In the genomic region with DNA sequence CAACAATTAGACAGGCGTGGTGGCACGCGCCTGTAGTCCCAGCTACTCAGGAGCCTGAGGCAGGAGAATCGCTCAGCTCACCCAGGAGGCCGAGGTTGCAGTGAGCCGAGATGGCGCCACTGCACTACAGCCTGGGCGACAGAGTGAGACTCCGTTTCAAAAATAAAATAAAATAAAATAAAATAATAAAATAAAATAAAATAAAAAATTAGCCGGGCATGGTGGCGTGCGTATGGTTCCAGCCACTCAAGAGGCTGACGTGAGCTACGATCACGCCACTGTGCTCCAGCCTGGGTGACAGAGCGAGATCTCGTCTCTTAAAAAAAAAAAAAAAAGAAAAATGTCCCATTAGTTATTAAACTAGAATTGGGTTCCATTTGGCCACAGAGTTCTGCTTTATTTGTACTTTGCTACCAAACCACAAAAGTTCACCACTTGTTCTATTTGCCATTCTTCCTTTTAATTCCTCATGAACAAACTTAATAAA, we compare ENCODE assay signal across 8 cellular contexts. TPM values are rescaled to one million over a fixed set of nuclear protein-coding genes. Genes with fewer than 3 reads are reported as not detected.
DNase-seq lines count a peak whose midpoint lies in the region; ATAC-seq, FAIRE-seq and TF ChIP-seq lines count a peak whose summit lies in the region.

No MANE protein-coding gene starts in this region.

- peaks cover 9% of the 10 kb centered on the region for H3K4me1 Mint-ChIP-seq in Calu3 (ENCODE audit: low read depth, unreplicated experiment)
- H3K4me1 Mint-ChIP-seq in endothelial cell (ENCODE audit: unreplicated experiment): peaks cover 17% of the 10 kb centered on the region

- H3K4me3 Mint-ChIP-seq in Calu3 (ENCODE audit: low read depth, unreplicated experiment) (peak overlapping the region; percentile 72), endothelial cell (ENCODE audit: unreplicated experiment) (peak overlapping the region; percentile 96)

- peak overlapping the region; percentile 81 for H3K27ac ChIP-seq in SK-N-MC
- H3K27ac ChIP-seq in pancreas: peak overlapping the region; percentile 46 to 82 (median 79)

- WGBS in pancreas, 2 donors: 47 to 63% methylated on average over 17 of the region's 17 CpGs

- H3K27me3 ChIP-seq in pancreas: no peaks in the 10 kb centered on the region

- peaks cover 32% of the 10 kb centered on the region for H3K36me3 Mint-ChIP-seq in Calu3 (ENCODE audit: insufficient read depth, unreplicated experiment)
- no peaks in the 10 kb centered on the region for H3K36me3 Mint-ChIP-seq in endothelial cell (ENCODE audit: low read depth, unreplicated experiment)

- H3K27ac Mint-ChIP-seq in Calu3 (ENCODE audit: unreplicated experiment) (no peak overlapping the region), endothelial cell (ENCODE audit: unreplicated experiment) (peak overlapping the region; percentile 77)

- peaks cover 12 to 22% (median 22%) of the 10 kb centered on the region in 3 donors for H3K4me1 ChIP-seq in pancreas

- in situ Hi-C loops in ACHN (cut with HindIII; ENCODE audit: low pct_ligation_motif_present, low pct_unique_long_range_greater_than_20kb, low sequenced_read_pairs): no loop called here

- no peak for TF ChIP-seq CTCF in Calu3 (IDR thresholded peaks at IDR 0.05; ENCODE audit: unreplicated experiment)
- TF ChIP-seq CTCF in endothelial cell (IDR thresholded peaks at IDR 0.05; ENCODE audit: unreplicated experiment): no peak
- no peak for TF ChIP-seq CTCF in pancreas (IDR thresholded peaks at IDR 0.05)

- H3K36me3 ChIP-seq in SK-N-MC (ENCODE audit: insufficient read depth, low read length): no peaks in the 10 kb centered on the region
- H3K36me3 ChIP-seq in pancreas: no peaks in the 10 kb centered on the region

- CTCF ChIA-PET in Calu3 (lab: Charles Lee): no interaction called here

- H3K27me3 Mint-ChIP-seq in Calu3 (ENCODE audit: unreplicated experiment) (no peaks in the 10 kb centered on the region), endothelial cell (ENCODE audit: unreplicated experiment) (peaks cover 11% of the 10 kb centered on the region)

- peak overlapping the region; percentile 94 for H3K4me3 ChIP-seq in SK-N-MC
- peak overlapping the region; percentile 75 to 95 (median 87) for H3K4me3 ChIP-seq in pancreas

- H3K9me3 ChIP-seq in SK-N-MC (ENCODE audit: low read depth, low read length) (no peaks in the 10 kb centered on the region), pancreas (no peaks in the 10 kb centered on the region)

- intact Hi-C loops in Calu3 (cut with micrococcal nuclease; ENCODE audit: unreplicated experiment) (no loop called here), pancreas (cut with DNase I) (no loop called here)

- H3K9ac ChIP-seq in SK-N-MC (ENCODE audit: insufficient read length): peak overlapping the region; percentile 85

- H3K9me3 Mint-ChIP-seq in Calu3 (ENCODE audit: low read depth, unreplicated experiment) (no peaks in the 10 kb centered on the region), endothelial cell (ENCODE audit: unreplicated experiment) (no peaks in the 10 kb centered on the region)

- no peak for FAIRE-seq in pancreas (lab: Jason Lieb, UNC)
- no peak for FAIRE-seq in frontal cortex (lab: Jason Lieb, UNC)

- DNase-seq in Calu3 (no peak), SK-N-MC (ENCODE audit: low read depth, low spot score) (no peak), endothelial cell (ENCODE audit: low spot score) (no peak), pancreas (no peak), SIG-M5 treated with dmso at 0.1 percent for 504 hours (lab: John Stamatoyannopoulos, UW; ENCODE audit: unreplicated experiment) (no peak), kidney tubule cell (ENCODE audit: low spot score) (no peak), frontal cortex (ENCODE audit: low spot score in 2 of 2) (no peak), ACHN (no peak)

- no peak for ATAC-seq in pancreas

- BruUV-seq in Calu3 (replicated peaks; lab: Mats Ljungman, UMichigan): TSS peak; percentile 18

RNA-seq across cellular contexts. Expression of gene CYTH1, which starts 1.2 kb away (rescaled TPM):
- total RNA-seq in Calu3 (2022) (30.3 and 40.5 TPM in 2 replicates), endothelial cell (ENCODE audit: unreplicated experiment) (73.3 TPM), pancreas (10 to 100 TPM; 18.3 to 34.4 (median 21.3) TPM), frontal cortex (53.4 TPM)
- polyA plus RNA-seq in pancreas: 10 to 100 TPM; 25.0 to 28.9 TPM

RNA-seq across cellular contexts. Expression of gene USP36, which starts 59.7 kb away (rescaled TPM):
- total RNA-seq in Calu3 (2022) (79.5 and 84.3 TPM in 2 replicates), endothelial cell (ENCODE audit: unreplicated experiment) (56.7 TPM), pancreas (10 to 100 TPM; 31.2 to 58.3 (median 35.8) TPM), frontal cortex (18.8 TPM)
- polyA plus RNA-seq in pancreas: 10 to 100 TPM; 33.1 to 41.8 TPM
